38 cellular contexts compared by ENCODE assay signal in the genomic region with DNA sequence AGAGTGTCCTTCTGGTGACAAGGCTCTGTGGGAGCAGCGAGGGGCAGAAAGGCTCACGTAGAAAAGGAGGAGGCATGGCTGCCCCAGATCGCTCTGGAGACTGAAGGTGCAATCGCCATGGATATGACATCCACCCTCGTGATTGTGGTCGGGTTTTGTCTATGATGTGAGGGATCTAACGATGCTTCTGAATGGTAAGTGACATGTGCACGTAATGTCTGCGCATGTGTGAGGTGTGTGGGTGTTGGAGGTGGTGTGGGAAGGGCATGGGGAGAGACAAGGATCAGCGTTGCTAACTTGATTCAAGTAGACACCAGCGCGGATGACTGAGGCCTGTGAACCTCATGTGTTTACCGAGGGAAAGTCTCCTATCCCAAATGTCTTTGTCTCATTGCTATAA. TPM values are rescaled to one million over a fixed set of nuclear protein-coding genes. Genes with fewer than 3 reads are reported as not detected.
"Had no signal": no experiment of that assay in that cellular context is flagged by ENCODE, and none has a peak within 500 bp of the region (broad histone marks: within the 10 kb centered on the region; RNA-seq: fewer than 3 reads in every experiment).

No MANE protein-coding gene starts in this region.

- ATAC-seq: activated CD8-positive, alpha-beta T cell treated with anti-CD3 and anti-CD28 coated beads for 36 hours; activated naive CD4-positive, alpha-beta T cell treated with anti-CD3 and anti-CD28 coated beads, Interleukin-2, amount 50 U/mL, for 72 hours; activated T-cell treated with anti-CD3 and anti-CD28 coated beads, Interleukin-2, amount 50 U/mL, for 4 hours; activated T-cell treated with anti-CD3 and anti-CD28 coated beads, Interleukin-2, amount 50 U/mL, for 72 hours; activated T-helper 17 cell treated with anti-CD3 and anti-CD28 coated beads, Interleukin-2, amount 50 U/mL, for 72 hours; body of pancreas had no signal

- H3K4me1 ChIP-seq: adrenal gland, body of pancreas, breast epithelium had no signal

- H3K4me3 ChIP-seq: adrenal gland, body of pancreas, breast epithelium, cardiac muscle cell had no signal

- H3K36me3 ChIP-seq: adrenal gland, brain microvascular endothelial cell, breast epithelium had no signal

- H3K9me3 ChIP-seq: adrenal gland, body of pancreas, breast epithelium had no signal

- FAIRE-seq: astrocyte, TTC549 had no signal

- H3K27ac ChIP-seq: adrenal gland, body of pancreas, brain microvascular endothelial cell, breast epithelium, cardiac muscle cell, VCaP had no signal

- DNase-seq: activated B cell treated with CpG ODN at 0.5 μM for 24 hours; activated CD4-positive, alpha-beta memory T cell treated with anti-CD3 and anti-CD28 coated beads for 36 hours; activated CD4-positive, alpha-beta T cell treated with anti-CD3 and anti-CD28 coated beads for 4 hours; activated CD4-positive, alpha-beta T cell treated with anti-CD3 and anti-CD28 coated beads, Interleukin-2, amount 10 ng/mL, durations not matched to agents 24 days and 14 days; activated CD4-positive, alpha-beta T cell treated with anti-CD3 and anti-CD28 coated beads, Interleukin-2, amount 50 U/mL, for 1 hour; activated CD4-positive, alpha-beta T cell treated with anti-CD3 and anti-CD28 coated beads, Interleukin-2, amount 50 U/mL, for 4 hours; activated CD4-positive, CD25-positive, alpha-beta regulatory T cell treated with anti-CD3 and anti-CD28 coated beads, Interleukin-2, amount 50 U/mL, for 72 hours; activated CD8-positive, alpha-beta memory T cell treated with anti-CD3 and anti-CD28 coated beads, Interleukin-2, amount 50 U/mL, for 4 hours; activated CD8-positive, alpha-beta T cell treated with anti-CD3 and anti-CD28 coated beads for 36 hours; activated effector memory CD4-positive, alpha-beta T cell treated with anti-CD3 and anti-CD28 coated beads, Interleukin-2, amount 50 U/mL, for 16 hours; activated gamma-delta T cell treated with Interleukin-2 at 50 U/mL for 16 hours; activated naive CD4-positive, alpha-beta T cell; activated naive CD4-positive, alpha-beta T cell treated with anti-CD3 and anti-CD28 coated beads for 36 hours; activated naive CD4-positive, alpha-beta T cell treated with anti-CD3 and anti-CD28 coated beads, Interleukin-2, amount 50 U/mL, for 16 hours; activated naive CD8-positive, alpha-beta T cell treated with anti-CD3 and anti-CD28 coated beads for 36 hours; activated T-cell treated with anti-CD3 and anti-CD28 coated beads for 4 hours; activated T-cell treated with anti-CD3 and anti-CD28 coated beads, Interleukin-2, amount 50 U/mL, for 1 hour; activated T-cell treated with anti-CD3 and anti-CD28 coated beads, Interleukin-2, amount 50 U/mL, for 4 hours; activated T-cell treated with anti-CD3 and anti-CD28 coated beads, Interleukin-2, amount 50 U/mL, for 72 hours; adrenal gland; amniotic stem cell; aorta; body of pancreas; brain microvascular endothelial cell; caudate nucleus; cerebellar nuclear complex; T-helper 1 cell; T-helper 2 cell; T-helper 9 cell had no signal

- H3K27me3 ChIP-seq: adrenal gland, brain microvascular endothelial cell, breast epithelium, cardiac muscle cell had no signal

RNA-seq across cellular contexts. Expression of a gene that starts 20.2 kb away (rescaled TPM):
- total RNA-seq: activated B cell treated with CpG ODN at 0.5 μM for 24 hours; activated CD4-positive, alpha-beta memory T cell treated with anti-CD3 and anti-CD28 coated beads for 36 hours; activated CD4-positive, alpha-beta T cell treated with anti-CD3 and anti-CD28 coated beads, Interleukin-2, amount 10 ng/mL, durations not matched to agents 24 days and 14 days; activated CD8-positive, alpha-beta memory T cell treated with anti-CD3 and anti-CD28 coated beads for 36 hours; activated CD8-positive, alpha-beta T cell treated with anti-CD3 and anti-CD28 coated beads for 36 hours; activated naive CD4-positive, alpha-beta T cell treated with anti-CD3 and anti-CD28 coated beads for 36 hours; activated naive CD4-positive, alpha-beta T cell treated with anti-CD3 and anti-CD28 coated beads, Interleukin-2, amount 50 U/mL, for 72 hours; activated naive CD8-positive, alpha-beta T cell treated with anti-CD3 and anti-CD28 coated beads for 36 hours; activated T-cell treated with anti-CD3 and anti-CD28 coated beads, Interleukin-2, amount 50 U/mL, for 4 hours; activated T-cell treated with anti-CD3 and anti-CD28 coated beads, Interleukin-2, amount 50 U/mL, for 72 hours; activated T-helper 1 cell treated with anti-CD3 and anti-CD28 coated beads, Interleukin-12 subunit alpha, Interleukin-12 subunit beta, Interleukin-2, Interleukin-4 antibody, amounts not matched to agents 30 ng/mL and 10 ng/mL and 1 ng/mL, durations not matched to agents 14 hours and 24 hours and 36 hours; activated T-helper 17 cell treated with anti-CD3 and anti-CD28 coated beads, Interleukin-2, amount 50 U/mL, for 72 hours; adrenal gland had no signal
